27 cellular contexts compared by ENCODE assay signal in genomic region chr11:133127746-133128145, GRCh38.
"Had no signal": no experiment of that assay in that cellular context is flagged by ENCODE, and none has a peak within 500 bp of the region (broad histone marks: within the 10 kb centered on the region; RNA-seq: fewer than 3 reads in every experiment).

No MANE protein-coding gene starts in this region.

- H3K27me3 ChIP-seq: hepatocyte, neural progenitor cell, right atrium auricular region, uterus had no signal

- ATAC-seq: left lobe of liver; mucosa of descending colon; natural killer cell treated with Interleukin-12 subunit alpha and Interleukin-12 subunit beta and Interleukin-15 and Interleukin-18, amount 100 ng/mL, for 72 hours; sciatic nerve; stimulated activated naive CD8-positive, alpha-beta T cell treated with anti-CD3 and anti-CD28 coated beads, Interleukin-15, amount 100 ng/mL, for 72 hours; upper lobe of right lung had no signal

- H3K36me3 ChIP-seq: neural progenitor cell, prostate gland, right atrium auricular region, suprapubic skin, transverse colon, upper lobe of right lung, uterus had no signal

- H3K9me3 ChIP-seq: mucosa of descending colon, prostate gland, right atrium auricular region, suprapubic skin, transverse colon, upper lobe of right lung, uterus had no signal

- H3K27ac ChIP-seq: dorsolateral prefrontal cortex, epithelial cell of prostate, hepatocyte, neural progenitor cell, prostate gland, right atrium auricular region, suprapubic skin, transverse colon, upper lobe of right lung, uterus had no signal

- H3K4me1 ChIP-seq: neural progenitor cell, prostate gland, right atrium auricular region, suprapubic skin, transverse colon, upper lobe of right lung, uterus had no signal

- H3K4me3 ChIP-seq: dorsolateral prefrontal cortex, hepatocyte, lung, mucosa of descending colon, neural progenitor cell, prostate gland, right atrium auricular region, smooth muscle cell, suprapubic skin, transverse colon, upper lobe of right lung, uterus had no signal

- DNase-seq: dorsolateral prefrontal cortex; effector CD8-positive, alpha-beta T cell; endodermal cell; kidney; mucosa of descending colon; naive B cell; nucleus accumbens; stimulated activated CD4-positive, alpha-beta T cell treated with anti-CD3 and anti-CD28 coated beads, Interleukin-12 subunit alpha, Interleukin-12 subunit beta, amount 100 ng/mL, for 4 hours; stimulated activated CD4-positive, alpha-beta T cell treated with anti-CD3 and anti-CD28 coated beads, Interleukin-1b, Interleukin-23, amount 100 ng/mL, for 48 hours; stimulated activated CD4-positive, alpha-beta T cell treated with anti-CD3 and anti-CD28 coated beads, Interleukin-4, amount 100 ng/mL, for 1 hour; stimulated activated CD8-positive, alpha-beta memory T cell treated with anti-CD3 and anti-CD28 coated beads, Interleukin-4, amount 100 ng/mL, for 48 hours; stimulated activated naive CD4-positive, alpha-beta T cell; stimulated activated naive CD8-positive, alpha-beta T cell treated with anti-CD3 and anti-CD28 coated beads, Interleukin-15, amount 100 ng/mL, for 72 hours; transverse colon; upper lobe of right lung; uterus had no signal
